8 cellular contexts compared by ENCODE assay signal in the genomic region with DNA sequence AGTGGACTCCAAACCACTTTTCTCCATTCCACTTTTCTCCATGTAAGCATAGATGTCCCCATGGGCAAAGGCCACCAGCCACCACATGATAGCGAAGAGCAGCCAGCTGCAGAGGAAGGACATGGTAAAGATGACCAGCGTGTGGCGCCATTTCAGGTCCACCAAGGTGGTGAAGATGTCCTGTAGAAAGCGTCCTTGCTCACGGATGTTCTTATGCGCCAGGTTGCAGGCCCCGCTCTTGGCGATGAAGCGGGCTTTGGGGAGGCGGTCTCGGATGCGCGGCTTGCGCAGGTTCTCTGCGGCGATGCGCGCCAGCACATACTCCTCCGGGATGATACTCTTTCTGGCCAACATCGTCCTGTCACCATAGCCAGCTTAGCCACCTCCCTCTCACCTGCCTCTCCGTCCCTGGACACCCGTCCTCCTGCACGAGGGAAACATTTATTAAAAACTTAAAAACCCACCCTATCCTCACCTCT. TPM values are rescaled to one million over a fixed set of nuclear protein-coding genes. Genes with fewer than 3 reads are reported as not detected.
A peak's percentile ranks its signal among the peaks of the same experiment; 100 is the strongest.
DNase-seq lines count a peak whose midpoint lies in the region; ATAC-seq and TF ChIP-seq lines count a peak whose summit lies in the region.

No MANE protein-coding gene starts in this region.

- CTCF ChIA-PET in PC-3 (lab: Charles Lee), result no interaction called here

- no peak overlapping the region for H3K27ac Mint-ChIP-seq in activated T-helper 1 cell treated with anti-CD3 and anti-CD28 coated beads, Interleukin-12 subunit alpha, Interleukin-12 subunit beta, Interleukin-2, Interleukin-4 antibody, amounts not matched to agents 30 ng/mL and 10 ng/mL and 1 ng/mL, durations not matched to agents 14 hours and 24 hours and 36 hours

- no peak overlapping the region for H3K27ac ChIP-seq in PC-3 (ENCODE audit: low read length)
- H3K27ac ChIP-seq in prostate gland, result peak overlapping the region; percentile 51 to 76

- H3K9me3 ChIP-seq in PC-3 (ENCODE audit: low read length), result no peaks in the 10 kb centered on the region
- H3K9me3 ChIP-seq in prostate gland, result no peaks in the 10 kb centered on the region

- H3K36me3 ChIP-seq in PC-3 (ENCODE audit: low read depth, low read length) (no peaks in the 10 kb centered on the region), prostate gland (no peaks in the 10 kb centered on the region)

- no peak overlapping the region for H3K9ac ChIP-seq in PC-3 (ENCODE audit: low read length)

- no peaks in the 10 kb centered on the region for H3K36me3 Mint-ChIP-seq in activated T-helper 1 cell treated with anti-CD3 and anti-CD28 coated beads, Interleukin-12 subunit alpha, Interleukin-12 subunit beta, Interleukin-2, Interleukin-4 antibody, amounts not matched to agents 30 ng/mL and 10 ng/mL and 1 ng/mL, durations not matched to agents 14 hours and 24 hours and 36 hours (ENCODE audit: low read depth)

- TF ChIP-seq CTCF in PC-3 (conservative IDR thresholded peaks at IDR 0.05; ENCODE audit: low read depth, low read length) (peak; percentile 56; the same call in 1 of the 2 replicates), prostate gland (IDR thresholded peaks at IDR 0.05) (peak in 1 of 4 experiments; percentile 21)

- 0 out of 2 replicates have a peak overlapping the region, but pooled peaks have one; percentile 78 for H3K4me2 ChIP-seq in PC-3 (ENCODE audit: low read length)

- H3K9me2 ChIP-seq in PC-3 (replicated peaks; ENCODE audit: low read length), result no peaks in the 10 kb centered on the region

- no peaks in the 10 kb centered on the region for H3K9me3 Mint-ChIP-seq in activated T-helper 1 cell treated with anti-CD3 and anti-CD28 coated beads, Interleukin-12 subunit alpha, Interleukin-12 subunit beta, Interleukin-2, Interleukin-4 antibody, amounts not matched to agents 30 ng/mL and 10 ng/mL and 1 ng/mL, durations not matched to agents 14 hours and 24 hours and 36 hours

- H3K27me3 Mint-ChIP-seq in activated T-helper 1 cell treated with anti-CD3 and anti-CD28 coated beads, Interleukin-12 subunit alpha, Interleukin-12 subunit beta, Interleukin-2, Interleukin-4 antibody, amounts not matched to agents 30 ng/mL and 10 ng/mL and 1 ng/mL, durations not matched to agents 14 hours and 24 hours and 36 hours (ENCODE audit: insufficient read depth), result peaks cover 40% of the 10 kb centered on the region

- WGBS in prostate gland, result 36% methylated on average over 23 of the region's 23 CpGs

- H3K4me1 Mint-ChIP-seq in activated T-helper 1 cell treated with anti-CD3 and anti-CD28 coated beads, Interleukin-12 subunit alpha, Interleukin-12 subunit beta, Interleukin-2, Interleukin-4 antibody, amounts not matched to agents 30 ng/mL and 10 ng/mL and 1 ng/mL, durations not matched to agents 14 hours and 24 hours and 36 hours (ENCODE audit: low read depth), result no peaks in the 10 kb centered on the region

- H3K4me3 Mint-ChIP-seq in activated T-helper 1 cell treated with anti-CD3 and anti-CD28 coated beads, Interleukin-12 subunit alpha, Interleukin-12 subunit beta, Interleukin-2, Interleukin-4 antibody, amounts not matched to agents 30 ng/mL and 10 ng/mL and 1 ng/mL, durations not matched to agents 14 hours and 24 hours and 36 hours, result no peak overlapping the region

- no peak overlapping the region for H2AFZ ChIP-seq in PC-3 (ENCODE audit: low read length)

- H4K20me1 ChIP-seq in PC-3 (ENCODE audit: low read length), result no peaks in the 10 kb centered on the region

- ATAC-seq in PC-3 (no peak), GM21619 (IDR thresholded peaks at IDR 0.05; ENCODE audit: unreplicated experiment) (no peak)

- H3K27me3 ChIP-seq in PC-3 (ENCODE audit: low read length) (no peaks in the 10 kb centered on the region), prostate gland (replicated peaks; ENCODE audit: insufficient read depth) (no peaks in the 10 kb centered on the region)

- no TSS peak for BruUV-seq in PC-3 (replicated peaks; lab: Mats Ljungman, UMichigan)

- H3K4me1 ChIP-seq in PC-3 (ENCODE audit: insufficient read depth, low read length) (no peaks in the 10 kb centered on the region), prostate gland (replicated peaks) (no peaks in the 10 kb centered on the region)

- DNase-seq in ELF-1 (ENCODE audit: low read depth, low spot score), result peak; percentile 82
- peak; percentile 11 for DNase-seq in PC-3
- peak; percentile 30 for DNase-seq in glomerular visceral epithelial cell (ENCODE audit: extremely low spot score)
- DNase-seq in prostate gland (ENCODE audit: low spot score), result no peak
- no peak for DNase-seq in NCI-H1694 (lab: John Stamatoyannopoulos, UW)
- no peak for DNase-seq in activated T-helper 1 cell treated with anti-CD3 and anti-CD28 coated beads, Interleukin-12 subunit alpha, Interleukin-12 subunit beta, Interleukin-2, Interleukin-4 antibody, amounts not matched to agents 30 ng/mL and 10 ng/mL and 1 ng/mL, durations not matched to agents 14 hours and 24 hours and 36 hours (ENCODE audit: low spot score)
- DNase-seq in stimulated activated CD4-positive, alpha-beta T cell treated with anti-CD3 and anti-CD28 coated beads, Interleukin-4, amount 100 ng/mL, for 1 hour, result no peak

- H3F3A ChIP-seq in PC-3 (ENCODE audit: low read length, unreplicated experiment), result no peaks in the 10 kb centered on the region

- POLR2A ChIA-PET in PC-3 (lab: Charles Lee; ENCODE audit: unreplicated experiment), result no interaction called here

- TF ChIP-seq POLR2A in prostate gland (IDR thresholded peaks at IDR 0.05), result no peak

- H3K4me3 ChIP-seq in PC-3 (ENCODE audit: low read length), result no peak overlapping the region
- peak overlapping the region; percentile 42 to 45 for H3K4me3 ChIP-seq in prostate gland

- H3K79me2 ChIP-seq in PC-3 (ENCODE audit: low read length), result no peaks in the 10 kb centered on the region

- intact Hi-C loops in PC-3 (cut with micrococcal nuclease), result loop anchor here (5.0 kb wide), 1 partner anchor 76 kb away; no protein-coding TSS in a partner anchor
- intact Hi-C loops in prostate gland (cut with DNase I), result no loop called here
- intact Hi-C loops in activated T-helper 1 cell treated with anti-CD3 and anti-CD28 coated beads, Interleukin-12 subunit alpha, Interleukin-12 subunit beta, Interleukin-2, Interleukin-4 antibody, amounts not matched to agents 30 ng/mL and 10 ng/mL and 1 ng/mL, durations not matched to agents 14 hours and 24 hours and 36 hours (cut with micrococcal nuclease), result loop anchor here (10.0 kb wide), 1 partner anchor 561 kb away; the partner anchor contains the start of gene ST8SIA1

RNA-seq across cellular contexts. Expression of gene KCNJ8, which starts 1.2 kb away (rescaled TPM):
- total RNA-seq in PC-3 (2014; rRNA removed), result 0.77 and 1.0 TPM in 2 replicates
- total RNA-seq in prostate gland, result 10 to 100 TPM in 1 of 2 donors, 1 to 10 TPM in 1; 9.2 to 10.3 TPM
- total RNA-seq in activated T-helper 1 cell treated with anti-CD3 and anti-CD28 coated beads, Interleukin-12 subunit alpha, Interleukin-12 subunit beta, Interleukin-2, Interleukin-4 antibody, amounts not matched to agents 30 ng/mL and 10 ng/mL and 1 ng/mL, durations not matched to agents 14 hours and 24 hours and 36 hours, result not detected in 2 replicates

Comparison
In these comparisons a context has a peak if more than half of its experiments do, and no peak if none do; other contexts are left out.
1. DNase-seq: peak in ELF-1 (single experiment), PC-3 (single experiment) and glomerular visceral epithelial cell (single experiment); none in prostate gland (single experiment), NCI-H1694 (single experiment), activated T-helper 1 cell treated with anti-CD3 and anti-CD28 coated beads, Interleukin-12 subunit alpha, Interleukin-12 subunit beta, Interleukin-2, Interleukin-4 antibody, amounts not matched to agents 30 ng/mL and 10 ng/mL and 1 ng/mL, durations not matched to agents 14 hours and 24 hours and 36 hours (single experiment) and stimulated activated CD4-positive, alpha-beta T cell treated with anti-CD3 and anti-CD28 coated beads, Interleukin-4, amount 100 ng/mL, for 1 hour (single experiment).